39 cellular contexts compared by ENCODE assay signal in the genomic region with DNA sequence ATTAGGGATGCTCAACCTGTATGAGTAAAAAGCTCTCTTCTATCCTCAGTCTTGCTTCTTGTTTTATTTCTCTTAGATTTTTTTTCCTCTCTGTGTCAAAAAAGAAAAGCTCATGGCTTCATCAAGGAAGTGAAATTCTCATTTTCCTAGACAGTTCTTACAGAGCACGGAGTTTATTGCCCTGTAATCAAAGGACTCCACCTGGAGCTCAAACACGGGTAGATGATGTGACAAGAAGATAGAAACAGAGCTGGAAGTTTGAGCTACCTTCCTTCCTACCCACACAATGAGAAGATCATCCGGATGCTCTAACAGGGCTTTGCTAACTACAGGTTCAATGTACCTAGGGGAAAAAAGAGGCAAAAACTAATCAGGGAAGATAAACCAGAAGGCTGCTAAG.
"Had no signal": no experiment of that assay in that cellular context is flagged by ENCODE, and none has a peak within 500 bp of the region (broad histone marks: within the 10 kb centered on the region; RNA-seq: fewer than 3 reads in every experiment).

No MANE protein-coding gene starts in this region.

- H3K27ac ChIP-seq: adrenal gland, body of pancreas, brain microvascular endothelial cell, breast epithelium, WERI-Rb-1 had no signal

- H3K27me3 Mint-ChIP-seq: activated CD4-positive, alpha-beta memory T cell treated with anti-CD3 and anti-CD28 coated beads, Interleukin-2, amount 10 ng/mL, durations not matched to agents 7 days and 5 days; activated CD4-positive, alpha-beta T cell treated with anti-CD3 and anti-CD28 coated beads, Interleukin-2, amount 10 ng/mL, durations not matched to agents 7 days and 5 days; activated T-cell treated with anti-CD3 and anti-CD28 coated beads, Interleukin-2, amount 50 U/mL, for 24 hours had no signal

- H3K27ac Mint-ChIP-seq: activated CD4-positive, alpha-beta memory T cell treated with anti-CD3 and anti-CD28 coated beads, Interleukin-2, amount 10 ng/mL, durations not matched to agents 7 days and 5 days; activated CD4-positive, alpha-beta T cell treated with anti-CD3 and anti-CD28 coated beads for 36 hours; activated CD4-positive, alpha-beta T cell treated with anti-CD3 and anti-CD28 coated beads, Interleukin-2, amount 10 ng/mL, durations not matched to agents 7 days and 5 days; activated CD8-positive, alpha-beta memory T cell treated with anti-CD3 and anti-CD28 coated beads, Interleukin-2, amount 10 ng/mL, durations not matched to agents 7 days and 5 days; activated CD8-positive, alpha-beta T cell treated with anti-CD3 and anti-CD28 coated beads, Interleukin-2, amount 10 ng/mL, durations not matched to agents 7 days and 5 days; activated naive CD4-positive, alpha-beta T cell treated with anti-CD3 and anti-CD28 coated beads for 36 hours; activated naive CD4-positive, alpha-beta T cell treated with anti-CD3 and anti-CD28 coated beads, Interleukin-2, amount 50 U/mL, for 72 hours; activated naive CD8-positive, alpha-beta T cell treated with anti-CD3 and anti-CD28 coated beads for 36 hours; activated T-cell treated with anti-CD3 and anti-CD28 coated beads, Interleukin-2, amount 50 U/mL, for 24 hours; activated T-cell treated with anti-CD3 and anti-CD28 coated beads, Interleukin-2, amount 50 U/mL, for 72 hours; activated T-helper 1 cell treated with anti-CD3 and anti-CD28 coated beads, Interleukin-12 subunit alpha, Interleukin-12 subunit beta, Interleukin-2, Interleukin-4 antibody, amounts not matched to agents 30 ng/mL and 10 ng/mL and 1 ng/mL, durations not matched to agents 14 hours and 24 hours and 36 hours; activated T-helper 17 cell treated with anti-CD3 and anti-CD28 coated beads, Interleukin-2, amount 50 U/mL, for 72 hours; T-helper 1 cell treated with Interleukin-12 subunit alpha and Interleukin-12 subunit beta and Interleukin-4 antibody, amounts not matched to agents 30 μg/mL and 1 μg/mL, for 36 hours; T-helper 2 cell treated with Interferon-gamma antibody and Interleukin-4, amounts not matched to agents 5 μg/mL and 100 μg/mL, for 36 hours; WTC11 had no signal

- H3K27me3 ChIP-seq: adrenal gland, body of pancreas, brain microvascular endothelial cell, breast epithelium had no signal

- H3K36me3 ChIP-seq: adrenal gland, brain microvascular endothelial cell, breast epithelium, WERI-Rb-1 had no signal

- H3K36me3 Mint-ChIP-seq: activated CD8-positive, alpha-beta memory T cell treated with anti-CD3 and anti-CD28 coated beads, Interleukin-2, amount 10 ng/mL, durations not matched to agents 7 days and 5 days; activated naive CD4-positive, alpha-beta T cell treated with anti-CD3 and anti-CD28 coated beads, Interleukin-2, amount 50 U/mL, for 72 hours; activated naive CD8-positive, alpha-beta T cell treated with anti-CD3 and anti-CD28 coated beads for 36 hours; WTC11 had no signal

- H3K4me1 ChIP-seq: adrenal gland, body of pancreas had no signal

- FAIRE-seq: astrocyte, TTC549 had no signal

- H3K9me3 Mint-ChIP-seq: activated CD4-positive, alpha-beta memory T cell treated with anti-CD3 and anti-CD28 coated beads, Interleukin-2, amount 10 ng/mL, durations not matched to agents 7 days and 5 days; activated naive CD8-positive, alpha-beta T cell treated with anti-CD3 and anti-CD28 coated beads for 36 hours; activated T-helper 1 cell treated with anti-CD3 and anti-CD28 coated beads, Interleukin-12 subunit alpha, Interleukin-12 subunit beta, Interleukin-2, Interleukin-4 antibody, amounts not matched to agents 30 ng/mL and 10 ng/mL and 1 ng/mL, durations not matched to agents 14 hours and 24 hours and 36 hours; T-helper 1 cell treated with Interleukin-12 subunit alpha and Interleukin-12 subunit beta and Interleukin-4 antibody, amounts not matched to agents 30 μg/mL and 1 μg/mL, for 36 hours; T-helper 2 cell treated with Interferon-gamma antibody and Interleukin-4, amounts not matched to agents 5 μg/mL and 100 μg/mL, for 36 hours had no signal

- H3K4me3 Mint-ChIP-seq: activated CD4-positive, alpha-beta memory T cell treated with anti-CD3 and anti-CD28 coated beads, Interleukin-2, amount 10 ng/mL, durations not matched to agents 7 days and 5 days; activated CD4-positive, alpha-beta T cell treated with anti-CD3 and anti-CD28 coated beads for 36 hours; activated CD4-positive, alpha-beta T cell treated with anti-CD3 and anti-CD28 coated beads, Interleukin-2, amount 10 ng/mL, durations not matched to agents 7 days and 5 days; activated CD8-positive, alpha-beta memory T cell treated with anti-CD3 and anti-CD28 coated beads, Interleukin-2, amount 10 ng/mL, durations not matched to agents 7 days and 5 days; activated CD8-positive, alpha-beta T cell treated with anti-CD3 and anti-CD28 coated beads, Interleukin-2, amount 10 ng/mL, durations not matched to agents 7 days and 5 days; activated naive CD4-positive, alpha-beta T cell treated with anti-CD3 and anti-CD28 coated beads for 36 hours; activated naive CD8-positive, alpha-beta T cell treated with anti-CD3 and anti-CD28 coated beads for 36 hours; activated T-cell treated with anti-CD3 and anti-CD28 coated beads, Interleukin-2, amount 50 U/mL, for 24 hours; activated T-cell treated with anti-CD3 and anti-CD28 coated beads, Interleukin-2, amount 50 U/mL, for 72 hours; activated T-helper 1 cell treated with anti-CD3 and anti-CD28 coated beads, Interleukin-12 subunit alpha, Interleukin-12 subunit beta, Interleukin-2, Interleukin-4 antibody, amounts not matched to agents 30 ng/mL and 10 ng/mL and 1 ng/mL, durations not matched to agents 14 hours and 24 hours and 36 hours; activated T-helper 17 cell treated with anti-CD3 and anti-CD28 coated beads, Interleukin-2, amount 50 U/mL, for 72 hours; T-helper 1 cell treated with Interleukin-12 subunit alpha and Interleukin-12 subunit beta and Interleukin-4 antibody, amounts not matched to agents 30 μg/mL and 1 μg/mL, for 36 hours; T-helper 2 cell treated with Interferon-gamma antibody and Interleukin-4, amounts not matched to agents 5 μg/mL and 100 μg/mL, for 36 hours; WTC11 had no signal

- ATAC-seq: activated CD4-positive, alpha-beta T cell treated with anti-CD3 and anti-CD28 coated beads for 36 hours; activated CD4-positive, CD25-positive, alpha-beta regulatory T cell treated with anti-CD3 and anti-CD28 coated beads, Interleukin-2, amount 50 U/mL, for 24 hours; activated CD8-positive, alpha-beta memory T cell treated with anti-CD3 and anti-CD28 coated beads, Interleukin-2, amount 10 ng/mL, durations not matched to agents 7 days and 5 days; activated CD8-positive, alpha-beta T cell treated with anti-CD3 and anti-CD28 coated beads, Interleukin-2, amount 10 ng/mL, durations not matched to agents 7 days and 5 days; activated naive CD4-positive, alpha-beta T cell treated with anti-CD3 and anti-CD28 coated beads, Interleukin-2, amount 50 U/mL, for 72 hours; activated T-cell treated with anti-CD3 and anti-CD28 coated beads, Interleukin-2, amount 50 U/mL, for 72 hours; activated T-helper 17 cell treated with anti-CD3 and anti-CD28 coated beads, Interleukin-2, amount 50 U/mL, for 72 hours; body of pancreas; WTC11 had no signal

- H3K4me1 Mint-ChIP-seq: activated CD4-positive, alpha-beta memory T cell treated with anti-CD3 and anti-CD28 coated beads, Interleukin-2, amount 10 ng/mL, durations not matched to agents 7 days and 5 days; activated CD4-positive, alpha-beta T cell treated with anti-CD3 and anti-CD28 coated beads for 36 hours; activated CD4-positive, alpha-beta T cell treated with anti-CD3 and anti-CD28 coated beads, Interleukin-2, amount 10 ng/mL, durations not matched to agents 7 days and 5 days; activated CD8-positive, alpha-beta memory T cell treated with anti-CD3 and anti-CD28 coated beads, Interleukin-2, amount 10 ng/mL, durations not matched to agents 7 days and 5 days; activated naive CD8-positive, alpha-beta T cell treated with anti-CD3 and anti-CD28 coated beads for 36 hours; activated T-helper 17 cell treated with anti-CD3 and anti-CD28 coated beads, Interleukin-2, amount 50 U/mL, for 72 hours; WTC11 had no signal

- DNase-seq: activated CD4-positive, alpha-beta memory T cell treated with anti-CD3 and anti-CD28 coated beads, Interleukin-2, amount 10 ng/mL, durations not matched to agents 7 days and 5 days; activated CD4-positive, alpha-beta T cell treated with anti-CD3 and anti-CD28 coated beads for 1 hour; activated CD4-positive, alpha-beta T cell treated with anti-CD3 and anti-CD28 coated beads for 36 hours; activated CD4-positive, alpha-beta T cell treated with anti-CD3 and anti-CD28 coated beads for 48 hours; activated CD4-positive, alpha-beta T cell treated with anti-CD3 and anti-CD28 coated beads, Interleukin-2, amount 10 ng/mL, durations not matched to agents 7 days and 5 days; activated CD4-positive, alpha-beta T cell treated with anti-CD3 and anti-CD28 coated beads, Interleukin-2, amount 50 U/mL, for 48 hours; activated CD4-positive, CD25-positive, alpha-beta regulatory T cell; activated CD8-positive, alpha-beta memory T cell treated with anti-CD3 and anti-CD28 coated beads for 24 hours; activated CD8-positive, alpha-beta memory T cell treated with anti-CD3 and anti-CD28 coated beads, Interleukin-2, amount 10 ng/mL, durations not matched to agents 7 days and 5 days; activated CD8-positive, alpha-beta memory T cell treated with anti-CD3 and anti-CD28 coated beads, Interleukin-2, amount 50 U/mL, for 48 hours; activated CD8-positive, alpha-beta T cell treated with anti-CD3 and anti-CD28 coated beads, Interleukin-2, amount 10 ng/mL, durations not matched to agents 7 days and 5 days; activated effector memory CD4-positive, alpha-beta T cell treated with anti-CD3 and anti-CD28 coated beads, Interleukin-2, amount 50 U/mL, for 16 hours; activated gamma-delta T cell treated with Interleukin-2 at 50 U/mL for 16 hours; activated naive CD4-positive, alpha-beta T cell; activated naive CD4-positive, alpha-beta T cell treated with anti-CD3 and anti-CD28 coated beads for 36 hours; activated naive CD4-positive, alpha-beta T cell treated with anti-CD3 and anti-CD28 coated beads, Interleukin-2, amount 50 U/mL, for 16 hours; activated naive CD8-positive, alpha-beta T cell treated with anti-CD3 and anti-CD28 coated beads for 36 hours; activated T-cell treated with anti-CD3 and anti-CD28 coated beads, Interleukin-2, amount 50 U/mL, for 24 hours; activated T-cell treated with anti-CD3 and anti-CD28 coated beads, Interleukin-2, amount 50 U/mL, for 72 hours; adrenal gland; amniotic stem cell; aorta; body of pancreas; brain microvascular endothelial cell; central memory CD4-positive, alpha-beta T cell; T-helper 1 cell; T-helper 2 cell; T-helper 9 cell; WERI-Rb-1 had no signal

- H3K4me3 ChIP-seq: adrenal gland, body of pancreas, breast epithelium had no signal

- H3K9me3 ChIP-seq: adrenal gland, body of pancreas, breast epithelium had no signal
